In the genomic region with DNA sequence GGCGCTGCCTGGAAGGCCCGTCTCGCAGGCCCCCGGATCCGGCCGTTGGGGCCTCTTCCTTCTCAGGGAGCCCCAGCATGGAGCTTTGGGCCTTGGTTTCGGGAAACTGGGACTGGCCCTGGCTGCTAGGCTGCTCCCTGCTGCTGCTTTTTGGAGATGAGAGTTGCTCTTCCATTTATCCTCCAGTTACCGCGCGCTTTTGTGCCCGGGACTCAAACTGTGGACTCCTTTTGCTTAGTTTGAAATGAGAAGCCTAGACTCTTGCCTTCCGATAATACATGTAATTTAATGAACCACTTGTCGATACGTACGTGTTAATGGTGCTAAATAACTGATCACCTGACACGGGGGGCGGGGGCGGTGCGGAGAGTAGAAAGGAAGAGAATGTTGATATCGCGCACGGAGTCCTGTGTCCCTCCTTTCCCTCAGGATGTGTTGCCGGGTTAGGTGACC, we compare ENCODE assay signal across 8 cellular contexts. TPM values are rescaled to one million over a fixed set of nuclear protein-coding genes. Genes with fewer than 3 reads are reported as not detected.
DNase-seq lines count a peak whose midpoint lies in the region; ATAC-seq and TF ChIP-seq lines count a peak whose summit lies in the region.

No MANE protein-coding gene starts in this region.

- TF ChIP-seq CTCF in GM06990 (IDR thresholded peaks at IDR 0.05; ENCODE audit: insufficient read depth, low read length, poor library complexity, severe bottlenecking) (no peak), colonic mucosa (IDR thresholded peaks at IDR 0.05) (no peak), liver (IDR thresholded peaks at IDR 0.05; ENCODE audit: low read depth, low read length, missing input control) (no peak)

- intact Hi-C loops in colonic mucosa (cut with DNase I): no loop called here

- DNase-seq in GM06990 (ENCODE audit: extremely low read depth, insufficient read length) (no peak), NCI-H2081 treated with DMSO at 0.1 percent for 48 hours (lab: John Stamatoyannopoulos, UW) (peak; percentile 14), colonic mucosa (peak; percentile 86), DMS153 treated with DMSO at 0.1 percent for 48 hours (lab: John Stamatoyannopoulos, UW; ENCODE audit: unreplicated experiment) (no peak)
- peak; percentile 36 for DNase-seq in activated CD4-positive, CD25-positive, alpha-beta regulatory T cell treated with anti-CD3 and anti-CD28 coated beads, Interleukin-2, amount 50 U/mL, for 16 hours (ENCODE audit: low read depth, low spot score)
- peak; percentile 69 for DNase-seq in stimulated activated CD4-positive, alpha-beta T cell treated with anti-CD3 and anti-CD28 coated beads, Interleukin-4, amount 100 ng/mL, for 24 hours

- H3K4me1 ChIP-seq in colonic mucosa (peaks cover 12% of the 10 kb centered on the region), liver (ENCODE audit: control insufficient read depth in 4 of 4, insufficient read depth in 4 of 4, low read length in 3 of 4) (peaks cover 6 to 38% (median 27%) of the 10 kb centered on the region in 4 donors)

- no peaks in the 10 kb centered on the region for H3K27me3 ChIP-seq in GM06990 (replicated peaks; ENCODE audit: control insufficient read depth, insufficient read depth, low read length)
- no peaks in the 10 kb centered on the region for H3K27me3 ChIP-seq in colonic mucosa
- H3K27me3 ChIP-seq in liver (ENCODE audit: control insufficient read depth in 4 of 4, insufficient read depth in 4 of 4, low read length in 3 of 4): no peaks in the 10 kb centered on the region

- H3K36me3 ChIP-seq in GM06990 (ENCODE audit: control insufficient read depth, insufficient read depth, low read length) (no peaks in the 10 kb centered on the region), colonic mucosa (no peaks in the 10 kb centered on the region), liver (ENCODE audit: control insufficient read depth in 4 of 4, insufficient read depth in 3 of 4, low read depth in 1 of 4, low read length in 3 of 4) (no peaks in the 10 kb centered on the region)

- peak overlapping the region; percentile 95 to 97 for H3K9ac ChIP-seq in colonic mucosa (ENCODE audit: low read depth in 2 of 2, low read length in 2 of 2)
- peak overlapping the region; percentile 93 to 98 for H3K9ac ChIP-seq in liver (ENCODE audit: low read depth in 1 of 2, low read length in 2 of 2)

- peak; percentile 6 for ATAC-seq in HG02759 (IDR thresholded peaks at IDR 0.05; ENCODE audit: unreplicated experiment)

- H3K27ac ChIP-seq in colonic mucosa (peak overlapping the region; percentile 97), liver (ENCODE audit: low read depth in 1 of 2, low read length in 2 of 2) (peak overlapping the region; percentile 85 to 95)

- WGBS in liver: under 1% methylated on average over 23 of the region's 23 CpGs

- TF ChIP-seq RAD21 in liver (IDR thresholded peaks at IDR 0.05): no peak

- no peaks in the 10 kb centered on the region for H3K9me3 ChIP-seq in colonic mucosa
- H3K9me3 ChIP-seq in liver (ENCODE audit: control insufficient read depth in 4 of 4, low read length in 3 of 4): no peaks in the 10 kb centered on the region

- H3K4me3 ChIP-seq in GM06990 (replicated peaks; ENCODE audit: low read depth, low read length) (peak overlapping the region; percentile 88), colonic mucosa (peak overlapping the region; percentile 82), liver (ENCODE audit: low read depth in 1 of 3, low read length in 3 of 3) (peak overlapping the region; percentile 53 to 96 (median 90))

TF ChIP-seq in liver, 16 proteins besides CTCF, POLR2A, EP300 and RAD21:
- TF ChIP-seq NR2F2 (IDR thresholded peaks at IDR 0.05): peak; percentile 26
- TF ChIP-seq, protein P1, sequence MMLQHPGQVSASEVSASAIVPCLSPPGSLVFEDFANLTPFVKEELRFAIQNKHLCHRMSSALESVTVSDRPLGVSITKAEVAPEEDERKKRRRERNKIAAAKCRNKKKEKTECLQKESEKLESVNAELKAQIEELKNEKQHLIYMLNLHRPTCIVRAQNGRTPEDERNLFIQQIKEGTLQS (IDR thresholded peaks at IDR 0.05): no peak
- TF ChIP-seq RXRA (IDR thresholded peaks at IDR 0.05): peak in 1 of 2 donors; percentile 10
- peak; percentile 71 to 78 for TF ChIP-seq EGR1 (IDR thresholded peaks at IDR 0.05; ENCODE audit: low read depth in 2 of 2)

RNA-seq across cellular contexts. Expression of a gene that starts 0.9 kb away (rescaled TPM):
- total RNA-seq in colonic mucosa: 10 to 100 TPM; 43.8 to 68.9 TPM
- 10 to 100 TPM; 38.6 to 38.9 TPM for total RNA-seq in liver
- polyA plus RNA-seq in liver: 10 to 100 TPM in 1 of 2 donors, 1 to 10 TPM in 1; 7.7 to 11.7 TPM

Comparison
In these comparisons a context has a peak if more than half of its experiments do, and no peak if none do; other contexts are left out.
1. DNase-seq: peak in NCI-H2081 treated with DMSO at 0.1 percent for 48 hours (single experiment), activated CD4-positive, CD25-positive, alpha-beta regulatory T cell treated with anti-CD3 and anti-CD28 coated beads, Interleukin-2, amount 50 U/mL, for 16 hours (single experiment), colonic mucosa (single experiment) and stimulated activated CD4-positive, alpha-beta T cell treated with anti-CD3 and anti-CD28 coated beads, Interleukin-4, amount 100 ng/mL, for 24 hours (single experiment); none in GM06990 (single experiment) and DMS153 treated with DMSO at 0.1 percent for 48 hours (single experiment).
2. Peak in every context shown above with its lines, with median percentiles within 50 percentile points of each other: H3K4me3 ChIP-seq.